In genomic region chr22:39040155-39040537, GRCh38 we compare ENCODE assay signal across 7 cellular contexts. TPM values are rescaled to one million over a fixed set of nuclear protein-coding genes. Genes with fewer than 3 reads are reported as not detected.
DNase-seq lines count a peak whose midpoint lies in the region; ATAC-seq and TF ChIP-seq lines count a peak whose summit lies in the region.
"Not testable (repeated sequence)": the region's sequence is repeated elsewhere in the genome, so short reads cannot be mapped to it uniquely, and the experiment has no call there.
"Had no signal": no experiment of that assay in that cellular context is flagged by ENCODE, and none has a peak within 500 bp of the region (broad histone marks: within the 10 kb centered on the region; RNA-seq: fewer than 3 reads in every experiment).

No MANE protein-coding gene starts in this region.

- DNase-seq in SK-N-MC (ENCODE audit: low read depth, low spot score); astrocyte of the cerebellum (ENCODE audit: low read depth); left ventricle myocardium inferior; omental fat pad (ENCODE audit: low spot score); upper lobe of right lung: not testable (repeated sequence)

- ATAC-seq in GM21723 (IDR thresholded peaks at IDR 0.05; ENCODE audit: unreplicated experiment) (peak; percentile 5), omental fat pad (ENCODE audit: low FRiP score) (peak; percentile 8)
- ATAC-seq in upper lobe of right lung = not testable (repeated sequence)

- not testable (repeated sequence) for TF ChIP-seq CTCF in astrocyte of the cerebellum (IDR thresholded peaks at IDR 0.05; ENCODE audit: low read depth, low read length, missing control alignments); left ventricle myocardium inferior (IDR thresholded peaks at IDR 0.05; ENCODE audit: borderline replicate concordance); omental fat pad (IDR thresholded peaks at IDR 0.05); upper lobe of right lung (IDR thresholded peaks at IDR 0.05)

- intact Hi-C loops in left ventricle myocardium inferior (cut with micrococcal nuclease); upper lobe of right lung (cut with DNase I): not testable (repeated sequence)

- in situ Hi-C loops in astrocyte of the cerebellum (cut with HindIII; ENCODE audit: low sequenced_read_pairs) = not testable (repeated sequence)

- H3K9me3 ChIP-seq in SK-N-MC (ENCODE audit: low read depth, low read length); left ventricle myocardium inferior (replicated peaks); upper lobe of right lung: not testable (repeated sequence)

- H3K27me3 ChIP-seq in left ventricle myocardium inferior (ENCODE audit: low read depth); upper lobe of right lung: not testable (repeated sequence)

- not testable (repeated sequence) for H3K36me3 ChIP-seq in SK-N-MC (ENCODE audit: insufficient read depth, low read length); left ventricle myocardium inferior; upper lobe of right lung

- H3K4me3 ChIP-seq in SK-N-MC = peak overlapping the region; percentile 42
- H3K4me3 ChIP-seq in astrocyte of the cerebellum (ENCODE audit: low read depth, low read length) = peak overlapping the region; percentile 54
- peak overlapping the region; percentile 77 for H3K4me3 ChIP-seq in left ventricle myocardium inferior
- H3K4me3 ChIP-seq in upper lobe of right lung = peak overlapping the region; percentile 66

- H3K27ac ChIP-seq in SK-N-MC (peak overlapping the region; percentile 83), left ventricle myocardium inferior (replicated peaks) (peak overlapping the region; percentile 89), upper lobe of right lung (peak overlapping the region; percentile 90)

- H3K9ac ChIP-seq in SK-N-MC (ENCODE audit: insufficient read length) = not testable (repeated sequence)

- H3K4me1 ChIP-seq in left ventricle myocardium inferior = peaks cover 17% of the 10 kb centered on the region
- not testable (repeated sequence) for H3K4me1 ChIP-seq in upper lobe of right lung

RNA-seq across cellular contexts. Expression of gene APOBEC3F, which starts 0.5 kb away (rescaled TPM):
- total RNA-seq in left ventricle myocardium inferior (4.8 TPM), omental fat pad (1 to 10 TPM; 1.8 to 9.0 (median 2.6) TPM), upper lobe of right lung (9.0 TPM)

RNA-seq across cellular contexts. Expression of gene APOBEC3D, which starts 19.2 kb away (rescaled TPM):
- 0.96 TPM for total RNA-seq in left ventricle myocardium inferior
- total RNA-seq in omental fat pad = 1 to 10 TPM in 2 of 4 donors, under 1 TPM in 2; 0.65 to 6.3 (median 1.1) TPM
- total RNA-seq in upper lobe of right lung = 3.3 TPM

RNA-seq across cellular contexts. Expression of gene APOBEC3C, which starts 26.1 kb away (rescaled TPM):
- total RNA-seq in left ventricle myocardium inferior (25.1 TPM), omental fat pad (10 to 100 TPM in 1 of 4 donors, 1 to 10 TPM in 3; 5.8 to 11.0 (median 7.8) TPM), upper lobe of right lung (25.3 TPM)

RNA-seq across cellular contexts. Expression of gene APOBEC3G, which starts 36.9 kb away (rescaled TPM):
- total RNA-seq in left ventricle myocardium inferior (4.2 TPM), omental fat pad (10 to 100 TPM in 1 of 4 donors, 1 to 10 TPM in 3; 5.5 to 20.3 (median 6.7) TPM), upper lobe of right lung (16.1 TPM)

RNA-seq across cellular contexts. Expression of gene APOBEC3H, which starts 56.9 kb away (rescaled TPM):
- 0.41 TPM for total RNA-seq in left ventricle myocardium inferior
- under 1 TPM in 2 of 4 donors, not detected in 2; 0.63 to 0.95 TPM for total RNA-seq in omental fat pad
- 0.84 TPM for total RNA-seq in upper lobe of right lung
- total RNA-seq: left colon had no signal
